ENCODE assay signal across 8 cellular contexts in genomic region chr6:125986295-125986955, GRCh38. TPM values are rescaled to one million over a fixed set of nuclear protein-coding genes. Genes with fewer than 3 reads are reported as not detected.
DNase-seq lines count a peak whose midpoint lies in the region; ATAC-seq and TF ChIP-seq lines count a peak whose summit lies in the region.

TRMT11 (plus strand) TSS chr6:125986540; CDS start chr6:125986551, 11 bp downstream.

- H3K9me3 Mint-ChIP-seq in GM23338 (no peaks in the 10 kb centered on the region), neural crest cell (no peaks in the 10 kb centered on the region)

- no peak within 1 kb of the TSS; the same call in 2 of the 3 replicates for H3K4me3 Mint-ChIP-seq in GM23338
- H3K4me3 Mint-ChIP-seq in neural crest cell, result peak within 1 kb of the TSS; percentile 50

- H3K4me3 ChIP-seq in GM23338 (peak within 1 kb of the TSS; percentile 93), foreskin fibroblast (ENCODE audit: low read depth in 1 of 2, low read length in 2 of 2) (peak within 1 kb of the TSS; percentile 81 to 95), stomach smooth muscle (ENCODE audit: low read length in 2 of 2) (peak within 1 kb of the TSS; percentile 81 to 97)

- H3K36me3 Mint-ChIP-seq in GM23338 (ENCODE audit: low read depth) (no peaks in the 10 kb centered on the region), neural crest cell (ENCODE audit: low read depth) (no peaks in the 10 kb centered on the region)

- ATAC-seq in GM23338, result peak; percentile 95

- H3K4me1 Mint-ChIP-seq in GM23338, result peaks cover 8% of the 10 kb centered on the region; the same call in 1 of the 3 replicates
- H3K4me1 Mint-ChIP-seq in neural crest cell, result no peaks in the 10 kb centered on the region

- H3K4me1 ChIP-seq in GM23338 (ENCODE audit: insufficient read depth), result peaks cover 37% of the 10 kb centered on the region
- no peaks in the 10 kb centered on the region for H3K4me1 ChIP-seq in stomach smooth muscle (ENCODE audit: control insufficient read depth, insufficient read depth, low read length)

- H3K9ac ChIP-seq in stomach smooth muscle (ENCODE audit: low read length in 2 of 2), result peak within 1 kb of the TSS; percentile 95 to 97

- peaks cover 51% of the 10 kb centered on the region for H3K79me2 ChIP-seq in GM23338 (replicated peaks; ENCODE audit: insufficient read depth)

- peak; percentile 90 for DNase-seq in EL
- DNase-seq in GM23338 (ENCODE audit: low spot score), result peak; percentile 99
- peak; percentile 86 to 89 for DNase-seq in Kasumi-1 (lab: John Stamatoyannopoulos, UW)
- peak; percentile 89 for DNase-seq in RPMI8226
- peak; percentile 78 for DNase-seq in activated T-helper 9 cell treated with anti-CD3 and anti-CD28 coated beads, Interleukin-2, amount 50 U/mL, for 16 hours (ENCODE audit: low read depth)
- peak; percentile 79 to 94 for DNase-seq in foreskin fibroblast
- peak; percentile 78 for DNase-seq in neural crest cell (ENCODE audit: low read depth, low spot score)

- peak within 1 kb of the TSS; percentile 94 for H2AFZ ChIP-seq in GM23338

- H3K27ac ChIP-seq in GM23338 (ENCODE audit: low read depth), result peak within 1 kb of the TSS; percentile 67
- peak within 1 kb of the TSS; percentile 74 for H3K27ac ChIP-seq in stomach smooth muscle (ENCODE audit: low read length)

- H3K27me3 ChIP-seq in GM23338 (ENCODE audit: insufficient read depth) (no peaks in the 10 kb centered on the region), stomach smooth muscle (ENCODE audit: control insufficient read depth in 1 of 2, insufficient read depth in 2 of 2, low read length in 2 of 2) (no peaks in the 10 kb centered on the region)

- H3K9me2 ChIP-seq in GM23338 (ENCODE audit: insufficient read depth), result no peaks in the 10 kb centered on the region

- H3K27ac Mint-ChIP-seq in GM23338 (no peak within 1 kb of the TSS), neural crest cell (ENCODE audit: unreplicated experiment) (no peak within 1 kb of the TSS)

- no peak for TF ChIP-seq CTCF in GM23338 (conservative IDR thresholded peaks at IDR 0.05; ENCODE audit: low read depth in 2 of 2)
- no peak for TF ChIP-seq CTCF in foreskin fibroblast (IDR thresholded peaks at IDR 0.05; ENCODE audit: low read depth, low read length)
- peak; percentile 33 for TF ChIP-seq CTCF in neural crest cell (conservative IDR thresholded peaks at IDR 0.05)

- H3K27me3 Mint-ChIP-seq in GM23338 (ENCODE audit: insufficient read depth, low read depth, poor library complexity) (no peaks in the 10 kb centered on the region), neural crest cell (ENCODE audit: low read depth) (no peaks in the 10 kb centered on the region)

- H3K4me2 ChIP-seq in GM23338, result peak within 1 kb of the TSS; percentile 79

- H3K36me3 ChIP-seq in GM23338 (ENCODE audit: insufficient read depth) (no peaks in the 10 kb centered on the region), stomach smooth muscle (ENCODE audit: control insufficient read depth in 2 of 2, insufficient read depth in 2 of 2, low read length in 2 of 2) (no peaks in the 10 kb centered on the region)

- no peaks in the 10 kb centered on the region for H3K9me3 ChIP-seq in stomach smooth muscle (ENCODE audit: control insufficient read depth in 2 of 2, low read length in 2 of 2)

- peaks cover 8% of the 10 kb centered on the region; the same call in 1 of the 2 replicates for H4K20me1 ChIP-seq in GM23338 (replicated peaks; ENCODE audit: insufficient read depth)

- no peaks in the 10 kb centered on the region for H3F3A ChIP-seq in GM23338 (replicated peaks; ENCODE audit: low read depth)

TF ChIP-seq in GM23338, 12 proteins besides CTCF, POLR2A, EP300 and RAD21:
- no peak for TF ChIP-seq NANOG (IDR thresholded peaks at IDR 0.05; ENCODE audit: borderline replicate concordance)
- TF ChIP-seq, protein P1, sequence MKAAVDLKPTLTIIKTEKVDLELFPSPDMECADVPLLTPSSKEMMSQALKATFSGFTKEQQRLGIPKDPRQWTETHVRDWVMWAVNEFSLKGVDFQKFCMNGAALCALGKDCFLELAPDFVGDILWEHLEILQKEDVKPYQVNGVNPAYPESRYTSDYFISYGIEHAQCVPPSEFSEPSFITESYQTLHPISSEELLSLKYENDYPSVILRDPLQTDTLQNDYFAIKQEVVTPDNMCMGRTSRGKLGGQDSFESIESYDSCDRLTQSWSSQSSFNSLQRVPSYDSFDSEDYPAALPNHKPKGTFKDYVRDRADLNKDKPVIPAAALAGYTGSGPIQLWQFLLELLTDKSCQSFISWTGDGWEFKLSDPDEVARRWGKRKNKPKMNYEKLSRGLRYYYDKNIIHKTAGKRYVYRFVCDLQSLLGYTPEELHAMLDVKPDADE (IDR thresholded peaks at IDR 0.05), result 0 out of 2 replicates have a peak, but pooled peaks have one; percentile 55
- TF ChIP-seq POLR2AphosphoS5 (IDR thresholded peaks at IDR 0.05; ENCODE audit: low read depth), result peak; percentile 91

RNA-seq across cellular contexts. Expression of gene TRMT11, which starts in this region (rescaled TPM):
- total RNA-seq in GM23338 (2014; rRNA removed; shearing (Covaris generic)), result 44.5 and 49.5 TPM in 2 replicates
- 41.9 and 50.9 TPM in 2 replicates for polyA plus RNA-seq in GM23338 (2016; fragmentation: Nextera tagmentation; extraction: Ambion mirVana)
- 25.6 and 31.0 TPM in 2 replicates for total RNA-seq in neural crest cell

Comparison
In these comparisons a context has a peak if more than half of its experiments do, and no peak if none do; other contexts are left out.
1. Peak in every context shown above with its lines: DNase-seq, ATAC-seq, H3K4me3 ChIP-seq and H3K27ac ChIP-seq.